14 cellular contexts compared by ENCODE assay signal in the genomic region with DNA sequence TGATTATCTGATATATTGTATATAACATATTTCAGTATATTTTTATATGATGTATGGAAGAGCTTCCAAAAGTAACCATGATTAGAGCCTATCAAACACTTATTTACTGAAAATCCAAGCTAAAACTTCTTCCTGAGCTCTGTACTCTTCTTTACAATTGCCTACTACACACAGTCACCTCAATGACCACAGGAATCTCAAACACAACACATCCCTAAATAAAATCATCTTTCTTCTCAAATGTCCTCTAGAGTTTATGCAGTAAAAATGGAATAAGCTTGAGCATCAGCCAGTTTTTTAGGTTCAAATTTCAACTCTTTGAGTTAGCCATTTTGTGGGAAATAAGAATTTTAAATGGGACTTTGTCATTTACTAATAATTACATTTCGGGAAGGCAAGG.
DNase-seq lines count a peak whose midpoint lies in the region; FAIRE-seq and TF ChIP-seq lines count a peak whose summit lies in the region.
"Had no signal": no experiment of that assay in that cellular context is flagged by ENCODE, and none has a peak within 500 bp of the region (broad histone marks: within the 10 kb centered on the region; RNA-seq: fewer than 3 reads in every experiment).

No MANE protein-coding gene starts in this region.

- CTCF ChIA-PET in H1 (lab: Charles Lee; ENCODE audit: partially characterized antibody): interaction anchor here (1.3 kb wide), 1 partner anchor 18 kb away, joined by 7 read pairs; no protein-coding TSS in a partner anchor

- H3K56ac ChIP-seq in H1 (replicated peaks; ENCODE audit: insufficient read length, low read depth, low read length): no peak overlapping the region

- H3K9ac ChIP-seq in HUES6 (ENCODE audit: low read length): no peak overlapping the region
- no peak overlapping the region for H3K9ac ChIP-seq in H1 (replicated peaks in 1 of 4; ENCODE audit: extremely low read depth in 1 of 4, low read depth in 3 of 4, low read length in 3 of 4)
- H3K9ac ChIP-seq: BLaER1 treated with 17β-estradiol and CSF1 and Interleukin-3, amounts not matched to agents 10 nM and 100 nM; KMS-11 had no signal

- no peak overlapping the region for H3K23ac ChIP-seq in H1 (ENCODE audit: insufficient read length)

- peak overlapping the region; percentile 18 to 67; a peak in 1 of 4 replicates for H3K4me2 ChIP-seq in H1 (ENCODE audit: insufficient read depth in 1 of 2, low read depth in 2 of 2, low read length in 2 of 2)
- H3K4me2 ChIP-seq: A549; BLaER1 treated with 17β-estradiol and CSF1 and Interleukin-3, amounts not matched to agents 10 nM and 100 nM; KMS-11 had no signal

- TF ChIP-seq CTCF in H1 (IDR thresholded peaks at IDR 0.05; ENCODE audit: control extremely low read depth in 1 of 3, insufficient read depth in 1 of 3, low read depth in 1 of 3, low read length in 3 of 3): no peak
- TF ChIP-seq CTCF in GM20000 (IDR thresholded peaks at IDR 0.05; ENCODE audit: extremely low read depth, missing control alignments): no peak

- no peak overlapping the region for H2BK120ac ChIP-seq in H1 (replicated peaks; ENCODE audit: low read depth, low read length)

- 86% methylated on average over 1 of the region's 1 CpG; no CpG with 5 or more reads in 1 of the 2 experiments for WGBS in H1 (ENCODE audit: extremely low coverage in 1 of 2, insufficient coverage in 1 of 2, insufficient read length in 1 of 2, insufficient replicate concordance in 2 of 2, low coverage in 1 of 2, low lambda C conversion rate in 2 of 2, missing lambda C conversion rate in 1 of 2), 2 experiments

- no peak overlapping the region for H2AK5ac ChIP-seq in H1 (ENCODE audit: low read depth, low read length)

- no peak overlapping the region for H2BK15ac ChIP-seq in H1 (ENCODE audit: low read length)

- H3K4me3 ChIP-seq in HUES6 (ENCODE audit: low read depth, low read length) (no peak overlapping the region), H1 (ENCODE audit: extremely low read depth in 1 of 4, insufficient read depth in 2 of 4, low read depth in 3 of 4, low read length in 4 of 4) (peak overlapping the region in 1 of 4 experiments; percentile 1; a peak in 1 of 8 replicates)
- H3K4me3 ChIP-seq: A549; BLaER1 treated with 17β-estradiol and CSF1 and Interleukin-3, amounts not matched to agents 10 nM and 100 nM; GM12878 had no signal

- H3K79me1 ChIP-seq in H1 (ENCODE audit: low read depth, low read length): no peaks in the 10 kb centered on the region

- TF ChIP-seq POLR2A in H1 (IDR thresholded peaks at IDR 0.05; ENCODE audit: control extremely low read depth in 1 of 2, low read depth in 2 of 2, low read length in 2 of 2): no peak

- no peaks in the 10 kb centered on the region for H3K23me2 ChIP-seq in H1 (ENCODE audit: low read depth, low read length)

- POLR2A ChIA-PET in H1 (lab: Charles Lee; ENCODE audit: partially characterized antibody): interaction anchor here (1.0 kb wide), 1 partner anchor 12 kb away, joined by 4 read pairs; no protein-coding TSS in a partner anchor

- DNase-seq in H1 (ENCODE audit: low read depth in 1 of 2, low spot score in 2 of 2) (no peak), myocyte (ENCODE audit: low read depth) (peak; percentile 30), NCI-H187 (lab: John Stamatoyannopoulos, UW) (no peak), AG08395 (ENCODE audit: low spot score) (no peak), GM20000 (ENCODE audit: low spot score) (no peak), NCI-H774 (lab: John Stamatoyannopoulos, UW) (no peak)
- DNase-seq: Calu3; CD8-positive, alpha-beta T cell; DMS79 treated with DMSO at 0.1 percent for 48 hours had no signal

- H2BK12ac ChIP-seq in H1 (ENCODE audit: low read depth, low read length): no peak overlapping the region

- H4K20me1 ChIP-seq in H1 (replicated peaks in 1 of 2; ENCODE audit: control insufficient read depth in 1 of 2, insufficient read depth in 2 of 2, low read length in 2 of 2): no peaks in the 10 kb centered on the region
- H4K20me1 ChIP-seq: BLaER1 treated with 17β-estradiol and CSF1 and Interleukin-3, amounts not matched to agents 10 nM and 100 nM had no signal

- H4K8ac ChIP-seq in H1 (ENCODE audit: extremely low read depth, insufficient read depth, low read length): no peak overlapping the region

- H2AFZ ChIP-seq in H1 (ENCODE audit: low read length): no peak overlapping the region

- H3K4me1 ChIP-seq in HUES6 (ENCODE audit: control insufficient read depth, insufficient read depth, low read length) (peaks cover 48% of the 10 kb centered on the region), H1 (replicated peaks in 1 of 4; ENCODE audit: control insufficient read depth in 3 of 4, insufficient read depth in 4 of 4, low read length in 3 of 4) (peaks cover 16 to 26% (median 21%) of the 10 kb centered on the region in 4 experiments)
- H3K4me1 ChIP-seq: A549 had no signal

- H3K27ac ChIP-seq in HUES6 (ENCODE audit: low read depth, low read length): peak overlapping the region; percentile 46; the same call in 1 of the 2 replicates
- H3K27ac ChIP-seq in H1 (ENCODE audit: low read depth, low read length): no peak overlapping the region
- H3K27ac ChIP-seq: A549; BLaER1 treated with 17β-estradiol and CSF1 and Interleukin-3, amounts not matched to agents 10 nM and 100 nM; KMS-11 had no signal

- H3K79me2 ChIP-seq in H1 (ENCODE audit: control insufficient read depth in 1 of 2, insufficient read depth in 2 of 2, low read length in 2 of 2): no peaks in the 10 kb centered on the region

- no peak overlapping the region for H2BK5ac ChIP-seq in H1 (ENCODE audit: low read depth, low read length)

- H2BK20ac ChIP-seq in H1 (ENCODE audit: low read length): no peak overlapping the region

- no peak overlapping the region for H4K91ac ChIP-seq in H1 (replicated peaks; ENCODE audit: insufficient read length, low read length)

- no peak for FAIRE-seq in H1 (lab: Jason Lieb, UNC)
- FAIRE-seq: A549, GM12878 had no signal

- no peak overlapping the region for H4K5ac ChIP-seq in H1 (ENCODE audit: insufficient read length, low read depth, low read length)

- H3K36me3 ChIP-seq in HUES6 (ENCODE audit: control insufficient read depth, insufficient read depth, low read length): no peaks in the 10 kb centered on the region
- H3K36me3 ChIP-seq in H1 (ENCODE audit: control insufficient read depth in 2 of 4, insufficient read depth in 4 of 4, low read length in 3 of 4): no peaks in the 10 kb centered on the region
- H3K36me3 ChIP-seq: BLaER1 treated with 17β-estradiol and CSF1 and Interleukin-3, amounts not matched to agents 10 nM and 100 nM had no signal

- no peak overlapping the region for H3K14ac ChIP-seq in H1 (ENCODE audit: insufficient read length)

- TF ChIP-seq EP300 in H1 (IDR thresholded peaks at IDR 0.05; ENCODE audit: borderline replicate concordance in 1 of 2, low read depth in 2 of 2, low read length in 2 of 2): no peak

- H3K4ac ChIP-seq in H1 (replicated peaks; ENCODE audit: insufficient read length, low read depth, low read length): no peak overlapping the region

- TF ChIP-seq RAD21 in H1 (IDR thresholded peaks at IDR 0.05 in 1 of 2, conservative IDR thresholded peaks at IDR 0.05 in 1 of 2; ENCODE audit: low read depth in 2 of 2, low read length in 2 of 2): no peak

- H3K9me3 ChIP-seq in HUES6 (ENCODE audit: control insufficient read depth, insufficient read depth, low read depth, low read length) (peaks cover 5% of the 10 kb centered on the region), H1 (ENCODE audit: insufficient read depth in 2 of 2, low read depth in 1 of 2, low read length in 1 of 2) (no peaks in the 10 kb centered on the region; a peak in 1 of 4 replicates)
- H3K9me3 ChIP-seq: A549 had no signal

- no peak overlapping the region for H3K18ac ChIP-seq in H1 (ENCODE audit: extremely low read depth, low read length)

- H3K27me3 ChIP-seq in HUES6 (ENCODE audit: control insufficient read depth, insufficient read depth, low read length): no peaks in the 10 kb centered on the region; the same call in 1 of the 2 replicates
- peaks cover 4 to 26% (median 21%) of the 10 kb centered on the region in 4 experiments for H3K27me3 ChIP-seq in H1 (replicated peaks in 1 of 4; ENCODE audit: control insufficient read depth in 3 of 4, extremely low read depth in 1 of 4, insufficient read depth in 3 of 4, low read length in 3 of 4)
- H3K27me3 ChIP-seq: BLaER1 treated with 17β-estradiol and CSF1 and Interleukin-3, amounts not matched to agents 10 nM and 100 nM had no signal

TF ChIP-seq in H1, 55 proteins besides CTCF, POLR2A, EP300 and RAD21:
- no peak for TF ChIP-seq POU5F1 (IDR thresholded peaks at IDR 0.05; ENCODE audit: low read depth, low read length)
- no peak for TF ChIP-seq CBX8 (IDR thresholded peaks at IDR 0.05; ENCODE audit: borderline replicate concordance, low read depth, low read length)
- TF ChIP-seq TCF12 (IDR thresholded peaks at IDR 0.05; ENCODE audit: low read depth, low read length): no peak
- no peak for TF ChIP-seq CEBPB (IDR thresholded peaks at IDR 0.05; ENCODE audit: low read depth, low read length)
- no peak for TF ChIP-seq PHF8 (conservative IDR thresholded peaks at IDR 0.05; ENCODE audit: low read depth, low read length)
- TF ChIP-seq, protein P1, sequence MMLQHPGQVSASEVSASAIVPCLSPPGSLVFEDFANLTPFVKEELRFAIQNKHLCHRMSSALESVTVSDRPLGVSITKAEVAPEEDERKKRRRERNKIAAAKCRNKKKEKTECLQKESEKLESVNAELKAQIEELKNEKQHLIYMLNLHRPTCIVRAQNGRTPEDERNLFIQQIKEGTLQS (IDR thresholded peaks at IDR 0.05; ENCODE audit: insufficient read depth, low read depth, low read length): no peak
- no peak for TF ChIP-seq JUN (IDR thresholded peaks at IDR 0.05; ENCODE audit: low read depth, low read length)
- no peak for TF ChIP-seq CHD2 (IDR thresholded peaks at IDR 0.05; ENCODE audit: low read length)
- TF ChIP-seq MAFK (IDR thresholded peaks at IDR 0.05; ENCODE audit: low read depth, low read length): no peak
- TF ChIP-seq SIN3A (conservative IDR thresholded peaks at IDR 0.05 in 1 of 2, IDR thresholded peaks at IDR 0.05 in 1 of 2; ENCODE audit: low read depth in 1 of 2, low read length in 2 of 2): no peak
- TF ChIP-seq BACH1 (IDR thresholded peaks at IDR 0.05; ENCODE audit: low read length): no peak
- no peak for TF ChIP-seq ZNF274 (IDR thresholded peaks at IDR 0.05; ENCODE audit: borderline replicate concordance, extremely low read depth, low read length)
- no peak for TF ChIP-seq RNF2 (IDR thresholded peaks at IDR 0.05; ENCODE audit: borderline replicate concordance, low read depth, low read length, missing control alignments, poor library complexity, severe bottlenecking)
- TF ChIP-seq GTF2F1 (IDR thresholded peaks at IDR 0.05; ENCODE audit: borderline replicate concordance, low read depth, low read length): no peak
TF ChIP-seq in H1: peak in this region for 0.
